In genomic region chr5:392431-392988, GRCh38 we compare ENCODE assay signal across 8 cellular contexts. TPM values are rescaled to one million over a fixed set of nuclear protein-coding genes. Genes with fewer than 3 reads are reported as not detected.
A peak's percentile ranks its signal among the peaks of the same experiment; 100 is the strongest.
DNase-seq lines count a peak whose midpoint lies in the region; ATAC-seq, FAIRE-seq and TF ChIP-seq lines count a peak whose summit lies in the region.

No MANE protein-coding gene starts in this region.

- no peaks in the 10 kb centered on the region for H3K27me3 Mint-ChIP-seq in activated CD4-positive, alpha-beta T cell treated with anti-CD3 and anti-CD28 coated beads, Interleukin-2, amount 10 ng/mL, durations not matched to agents 7 days and 5 days

- H3K36me3 ChIP-seq in DND-41 (ENCODE audit: insufficient read depth, low read length): no peaks in the 10 kb centered on the region
- H3K36me3 ChIP-seq in endothelial cell of umbilical vein (ENCODE audit: control insufficient read depth in 2 of 2, extremely low read depth in 1 of 2, insufficient read depth in 2 of 2, low read length in 2 of 2): no peaks in the 10 kb centered on the region

- BruUV-seq in endothelial cell of umbilical vein (replicated peaks; lab: Mats Ljungman, UMichigan): no TSS peak

- H3K4me3 ChIP-seq in DND-41 (ENCODE audit: low read depth in 1 of 2, low read length in 2 of 2) (peak overlapping the region in 1 of 2 experiments; percentile 50; a peak in 2 of 4 replicates), HL-60 (replicated peaks; ENCODE audit: insufficient read depth, low read length) (0 out of 2 replicates have a peak overlapping the region, but pooled peaks have one; percentile 0), endothelial cell of umbilical vein (replicated peaks in 1 of 3; ENCODE audit: insufficient read depth in 1 of 3, low read depth in 1 of 3, low read length in 3 of 3) (no peak overlapping the region)

- peaks cover 14% of the 10 kb centered on the region for H3K36me3 Mint-ChIP-seq in activated CD4-positive, alpha-beta T cell treated with anti-CD3 and anti-CD28 coated beads, Interleukin-2, amount 10 ng/mL, durations not matched to agents 7 days and 5 days (ENCODE audit: low read depth)

- H3K4me1 ChIP-seq in DND-41 (ENCODE audit: insufficient read depth, low read length): peaks cover 41% of the 10 kb centered on the region
- peaks cover 23% of the 10 kb centered on the region for H3K4me1 ChIP-seq in endothelial cell of umbilical vein (ENCODE audit: control insufficient read depth, extremely low read depth, insufficient read depth, low read length)

- peak; percentile 31 for FAIRE-seq in endothelial cell of umbilical vein (lab: Jason Lieb, UNC)

- H3K27me3 ChIP-seq in DND-41 (ENCODE audit: insufficient read depth, low read length, poor library complexity): no peaks in the 10 kb centered on the region
- no peaks in the 10 kb centered on the region for H3K27me3 ChIP-seq in HL-60 (ENCODE audit: insufficient read depth, poor library complexity, severe bottlenecking)
- no peaks in the 10 kb centered on the region for H3K27me3 ChIP-seq in endothelial cell of umbilical vein (ENCODE audit: control insufficient read depth in 2 of 2, insufficient read depth in 2 of 2, low read length in 2 of 2)

- H3K79me2 ChIP-seq in DND-41 (ENCODE audit: insufficient read depth, low read length): peaks cover 16% of the 10 kb centered on the region
- H3K79me2 ChIP-seq in endothelial cell of umbilical vein (ENCODE audit: control insufficient read depth, insufficient read depth, low read length): no peaks in the 10 kb centered on the region

- peak overlapping the region; percentile 64 for H3K9ac ChIP-seq in DND-41 (ENCODE audit: low read depth, low read length)
- H3K9ac ChIP-seq in endothelial cell of umbilical vein (replicated peaks; ENCODE audit: extremely low read depth, insufficient read depth, low read length): no peak overlapping the region

- dilution Hi-C loops in endothelial cell of umbilical vein (cut with MboI; ENCODE audit: extremely low pct_ligation_motif_present, low sequenced_read_pairs): no loop called here

- peak overlapping the region; percentile 63 for H3K4me3 Mint-ChIP-seq in activated CD4-positive, alpha-beta T cell treated with anti-CD3 and anti-CD28 coated beads, Interleukin-2, amount 10 ng/mL, durations not matched to agents 7 days and 5 days

- peak; percentile 93 for DNase-seq in DND-41
- peak; percentile 91 to 98 for DNase-seq in HL-60 (ENCODE audit: low read depth in 1 of 2, low spot score in 1 of 2)
- DNase-seq in activated CD4-positive, alpha-beta T cell treated with anti-CD3 and anti-CD28 coated beads, Interleukin-2, amount 10 ng/mL, durations not matched to agents 7 days and 5 days: peak; percentile 92
- peak; percentile 30 for DNase-seq in endothelial cell of umbilical vein (ENCODE audit: low read depth, low spot score)
- DNase-seq in stimulated activated CD8-positive, alpha-beta memory T cell treated with anti-CD3 and anti-CD28 coated beads, Interleukin-15, amount 100 ng/mL, for 48 hours (ENCODE audit: low read depth in 2 of 2): peak; percentile 81 to 86
- DNase-seq in G401 (ENCODE audit: low spot score): no peak
- DNase-seq in NCI-H2171 treated with DMSO at 0.1 percent for 48 hours (lab: John Stamatoyannopoulos, UW): no peak

- intact Hi-C loops in endothelial cell of umbilical vein (cut with micrococcal nuclease): no loop called here

- H3K4me1 Mint-ChIP-seq in activated CD4-positive, alpha-beta T cell treated with anti-CD3 and anti-CD28 coated beads, Interleukin-2, amount 10 ng/mL, durations not matched to agents 7 days and 5 days: peaks cover 57% of the 10 kb centered on the region

- peak overlapping the region; percentile 69 for H2AFZ ChIP-seq in DND-41 (ENCODE audit: low read depth, low read length)
- no peak overlapping the region for H2AFZ ChIP-seq in endothelial cell of umbilical vein (ENCODE audit: low read depth, low read length)

- H3K9me1 ChIP-seq in endothelial cell of umbilical vein (replicated peaks; ENCODE audit: control insufficient read depth, extremely low read depth, insufficient read depth, low read length): no peaks in the 10 kb centered on the region

- POLR2A ChIA-PET in activated CD4-positive, alpha-beta T cell treated with anti-CD3 and anti-CD28 coated beads, Interleukin-2, amount 10 ng/mL, durations not matched to agents 7 days and 5 days (lab: Charles Lee): interaction anchor here (1.1 kb wide), 1 partner anchor 14 kb away, joined by 3 read pairs; no protein-coding TSS in a partner anchor
- POLR2A ChIA-PET in endothelial cell of umbilical vein (lab: Charles Lee): no interaction called here

- H3K27ac Mint-ChIP-seq in activated CD4-positive, alpha-beta T cell treated with anti-CD3 and anti-CD28 coated beads, Interleukin-2, amount 10 ng/mL, durations not matched to agents 7 days and 5 days: peak overlapping the region; percentile 89

- TF ChIP-seq CTCF in DND-41 (IDR thresholded peaks at IDR 0.05; ENCODE audit: borderline replicate concordance, extremely low read depth, low read length, poor library complexity, severe bottlenecking) (no peak), HL-60 (IDR thresholded peaks at IDR 0.05; ENCODE audit: insufficient read depth, low read length) (no peak), endothelial cell of umbilical vein (IDR thresholded peaks at IDR 0.05; ENCODE audit: extremely low read depth in 1 of 2, insufficient read depth in 1 of 2, low read depth in 1 of 2, low read length in 2 of 2) (no peak)

- no peaks in the 10 kb centered on the region for H3K9me3 Mint-ChIP-seq in activated CD4-positive, alpha-beta T cell treated with anti-CD3 and anti-CD28 coated beads, Interleukin-2, amount 10 ng/mL, durations not matched to agents 7 days and 5 days

- in situ Hi-C loops in G401 (cut with HindIII; ENCODE audit: low sequenced_read_pairs): no loop called here

- ATAC-seq in DND-41 (ENCODE audit: insufficient read depth, low read depth): peak; percentile 90
- ATAC-seq in GM21367 (IDR thresholded peaks at IDR 0.05; ENCODE audit: unreplicated experiment): peak; percentile 75

- H4K20me1 ChIP-seq in DND-41 (ENCODE audit: insufficient read depth, low read length) (no peaks in the 10 kb centered on the region), endothelial cell of umbilical vein (replicated peaks; ENCODE audit: control insufficient read depth, extremely low read depth, insufficient read depth, low read length) (no peaks in the 10 kb centered on the region)

- no peaks in the 10 kb centered on the region for H3K9me3 ChIP-seq in DND-41 (ENCODE audit: insufficient read depth, low read length, severe bottlenecking)
- no peaks in the 10 kb centered on the region for H3K9me3 ChIP-seq in endothelial cell of umbilical vein (replicated peaks; ENCODE audit: control insufficient read depth, insufficient read depth, low read length)

- peak overlapping the region; percentile 94 for H3K27ac ChIP-seq in DND-41 (ENCODE audit: low read length)
- H3K27ac ChIP-seq in HL-60 (replicated peaks): peak overlapping the region; percentile 94
- no peak overlapping the region for H3K27ac ChIP-seq in endothelial cell of umbilical vein (ENCODE audit: insufficient read depth, low read depth, low read length)

- TF ChIP-seq POLR2A in endothelial cell of umbilical vein (IDR thresholded peaks at IDR 0.05; ENCODE audit: low read depth, low read length): no peak

- H3K4me2 ChIP-seq in DND-41 (ENCODE audit: insufficient read depth, low read length) (peak overlapping the region; percentile 69), endothelial cell of umbilical vein (ENCODE audit: insufficient read depth, low read length) (no peak overlapping the region)

- CTCF ChIA-PET in activated CD4-positive, alpha-beta T cell treated with anti-CD3 and anti-CD28 coated beads, Interleukin-2, amount 10 ng/mL, durations not matched to agents 7 days and 5 days (lab: Charles Lee): interaction anchor here (0.7 to 2.3 kb wide), 6 partner anchors 11 to 54 kb away, joined by 3 to 10 read pairs (median 3); no protein-coding TSS in a partner anchor
- CTCF ChIA-PET in endothelial cell of umbilical vein (lab: Charles Lee): interaction anchor here (1.4 to 1.6 kb wide), 3 partner anchors 9 to 54 kb away, joined by 5 read pairs; no protein-coding TSS in a partner anchor

TF ChIP-seq in endothelial cell of umbilical vein, 7 proteins besides CTCF, POLR2A, EP300 and RAD21:
- TF ChIP-seq GATA2 (IDR thresholded peaks at IDR 0.05; ENCODE audit: insufficient read depth, insufficient read length, low read depth, low read length) (no peak), EZH2 (IDR thresholded peaks at IDR 0.05; ENCODE audit: borderline replicate concordance, low read depth, low read length, severe bottlenecking) (no peak), MAX (IDR thresholded peaks at IDR 0.05; ENCODE audit: insufficient read depth, insufficient read length) (no peak), MYC (IDR thresholded peaks at IDR 0.05; ENCODE audit: low read depth, low read length) (no peak), FOS (IDR thresholded peaks at IDR 0.05; ENCODE audit: borderline replicate concordance, insufficient read depth, low read length) (no peak), JUN (IDR thresholded peaks at IDR 0.05; ENCODE audit: borderline replicate concordance, insufficient read depth, insufficient read length, low read depth) (no peak), POLR2AphosphoS5 (IDR thresholded peaks at IDR 0.05; ENCODE audit: insufficient read depth, low read depth, low read length) (no peak)

RNA-seq across cellular contexts. Expression of gene EXOC3, which starts 50.5 kb away (rescaled TPM):
- total RNA-seq in activated CD4-positive, alpha-beta T cell treated with anti-CD3 and anti-CD28 coated beads, Interleukin-2, amount 10 ng/mL, durations not matched to agents 7 days and 5 days: 10 to 100 TPM; 65.5 to 79.0 TPM
- total RNA-seq in endothelial cell of umbilical vein: 52.9 and 55.4 TPM in 2 replicates
- 26.4 and 27.2 TPM in 2 replicates for polyA plus RNA-seq in endothelial cell of umbilical vein
- polyA plus RNA-seq in endothelial cell of umbilical vein (2011; cell fraction: cytosol; rRNA removed): 22.0 and 22.7 TPM in 2 replicates
- polyA plus RNA-seq in endothelial cell of umbilical vein (2011; cell fraction: nucleus; rRNA removed): 79.9 and 81.6 TPM in 2 replicates
- 32.2 and 34.4 TPM in 2 replicates for polyA plus RNA-seq in endothelial cell of umbilical vein (2012)
- 24.8 and 29.0 TPM in 2 replicates for polyA minus RNA-seq in endothelial cell of umbilical vein
- 26.3 TPM for polyA minus RNA-seq in endothelial cell of umbilical vein (2011; cell fraction: cytosol; rRNA and poly(A)+ RNA removed)
- 19.5 and 26.5 TPM in 2 replicates for polyA minus RNA-seq in endothelial cell of umbilical vein (2011; cell fraction: nucleus; rRNA and poly(A)+ RNA removed)
- total RNA-seq in G401 (2014; rRNA removed; shearing (Covaris generic)): 16.7 and 29.2 TPM in 2 replicates

Comparison
In these comparisons a context has a peak if more than half of its experiments do, and no peak if none do; other contexts are left out.
1. DNase-seq: peak in DND-41 (single experiment), HL-60 (2 of 2), activated CD4-positive, alpha-beta T cell treated with anti-CD3 and anti-CD28 coated beads, Interleukin-2, amount 10 ng/mL, durations not matched to agents 7 days and 5 days (single experiment), endothelial cell of umbilical vein (single experiment) and stimulated activated CD8-positive, alpha-beta memory T cell treated with anti-CD3 and anti-CD28 coated beads, Interleukin-15, amount 100 ng/mL, for 48 hours (2 of 2); none in G401 (single experiment) and NCI-H2171 treated with DMSO at 0.1 percent for 48 hours (single experiment).